In the genomic region with DNA sequence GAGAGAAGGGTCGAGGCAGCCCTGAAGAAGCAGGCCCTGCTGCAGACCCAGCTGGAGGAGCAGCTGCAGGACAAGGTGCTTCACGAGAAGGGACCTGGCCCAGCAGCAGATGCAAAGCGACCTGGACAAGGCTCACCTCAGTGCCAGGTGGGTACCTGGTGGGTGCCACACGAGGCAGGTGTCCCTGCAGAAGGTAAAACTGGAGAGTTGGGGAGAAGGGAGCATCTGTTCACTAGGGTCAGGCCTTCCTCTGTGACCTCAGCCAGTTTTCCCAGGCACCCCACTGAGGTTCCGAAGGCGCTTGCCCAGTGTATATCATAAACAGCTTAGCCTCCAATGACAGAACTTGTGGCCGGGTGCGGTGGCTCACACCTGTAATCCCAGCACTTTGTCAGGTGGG, we compare ENCODE assay signal across 21 cellular contexts.
"Had no signal": no experiment of that assay in that cellular context is flagged by ENCODE, and none has a peak within 500 bp of the region (broad histone marks: within the 10 kb centered on the region; RNA-seq: fewer than 3 reads in every experiment).

No MANE protein-coding gene starts in this region.

- H3K4me1 ChIP-seq: SJCRH30 had no signal

- ATAC-seq: HepG2, Right ventricle myocardium inferior, SK-N-SH treated with all-trans-retinoic acid at 6 μM for 48 hours had no signal

- H3K27ac ChIP-seq: SJCRH30 had no signal

- H3K27me3 ChIP-seq: MG63, SJCRH30 had no signal

- H3K4me3 ChIP-seq: MG63, SJCRH30 had no signal

- H3K36me3 ChIP-seq: MG63, SJCRH30 had no signal

- H3K9me3 ChIP-seq: MG63, SJCRH30 had no signal

- DNase-seq: IMR-90, Karpas-422, KG1, MG63, NCI-H1092, NCI-H1105 treated with DMSO at 0.1 percent for 48 hours, NCI-H1417 treated with DMSO at 0.1 percent for 48 hours, NCI-H146, NCI-H1694 treated with DMSO at 0.1 percent for 48 hours, NCI-H1930, NCI-H2081, NCI-H2107, NCI-H2227 treated with DMSO at 0.1 percent for 48 hours, NCI-H524, NCI-H526 treated with DMSO at 0.1 percent for 48 hours, NCI-H774, SHP77 treated with DMSO at 0.1 percent for 48 hours, SJCRH30 had no signal
